11 cellular contexts compared by ENCODE assay signal in genomic region chrX:24167719-24168472, GRCh38. TPM values are rescaled to one million over a fixed set of nuclear protein-coding genes. Genes with fewer than 3 reads are reported as not detected.
A peak's percentile ranks its signal among the peaks of the same experiment; 100 is the strongest.
DNase-seq lines count a peak whose midpoint lies in the region; ATAC-seq, FAIRE-seq and TF ChIP-seq lines count a peak whose summit lies in the region.
"Had no signal": no experiment of that assay in that cellular context is flagged by ENCODE, and none has a peak within 500 bp of the region (broad histone marks: within the 10 kb centered on the region; RNA-seq: fewer than 3 reads in every experiment).

No MANE protein-coding gene starts in this region.

- CTCF ChIA-PET in CD8-positive, alpha-beta T cell (lab: Charles Lee): no interaction called here

- H3K4me1 ChIP-seq in CD8-positive, alpha-beta T cell (ENCODE audit: insufficient read depth, low read length): peaks cover 21% of the 10 kb centered on the region
- peaks cover 30% of the 10 kb centered on the region for H3K4me1 ChIP-seq in OCI-LY1 (ENCODE audit: insufficient read depth, low read length, severe bottlenecking)
- H3K4me1 ChIP-seq in pancreas: peaks cover 3 to 52% (median 38%) of the 10 kb centered on the region in 3 donors

- POLR2A ChIA-PET in CD8-positive, alpha-beta T cell (lab: Charles Lee): no interaction called here

- H3K27ac Mint-ChIP-seq in CD8-positive, alpha-beta T cell: peak overlapping the region; percentile 87
- H3K27ac Mint-ChIP-seq in chondrocyte (ENCODE audit: unreplicated experiment): peak overlapping the region; percentile 57

- no peaks in the 10 kb centered on the region for H3K9me3 ChIP-seq in CD8-positive, alpha-beta T cell (ENCODE audit: low read length)
- no peaks in the 10 kb centered on the region for H3K9me3 ChIP-seq in OCI-LY1 (ENCODE audit: low read length)
- no peaks in the 10 kb centered on the region for H3K9me3 ChIP-seq in pancreas
- H3K9me3 ChIP-seq: mucosa of descending colon had no signal

- H3K27ac ChIP-seq in CD8-positive, alpha-beta T cell (ENCODE audit: low read depth, low read length): no peak overlapping the region
- H3K27ac ChIP-seq in OCI-LY1 (ENCODE audit: low read depth, low read length, poor library complexity, severe bottlenecking) (peak overlapping the region; percentile 30), pancreas (no peak overlapping the region)

- H3K4me2 ChIP-seq in OCI-LY1 (ENCODE audit: low read length): no peak overlapping the region

- H3K9me2 ChIP-seq in OCI-LY1 (ENCODE audit: low read depth, low read length): no peaks in the 10 kb centered on the region

- H2AFZ ChIP-seq in OCI-LY1 (ENCODE audit: low read length): no peak overlapping the region

- H3F3A ChIP-seq in OCI-LY1 (ENCODE audit: insufficient read depth, low read length): no peaks in the 10 kb centered on the region

- no peaks in the 10 kb centered on the region for H3K36me3 ChIP-seq in CD8-positive, alpha-beta T cell (ENCODE audit: insufficient read depth, low read length)
- H3K36me3 ChIP-seq in OCI-LY1 (ENCODE audit: insufficient read depth, low read length) (peaks cover 9% of the 10 kb centered on the region), pancreas (peaks cover 0 to 6% (median 0%) of the 10 kb centered on the region in 3 donors)

- FAIRE-seq in pancreas (lab: Jason Lieb, UNC): no peak

- peaks cover 93% of the 10 kb centered on the region for H3K79me2 ChIP-seq in OCI-LY1 (ENCODE audit: insufficient read depth, low read length)

- ATAC-seq in CD8-positive, alpha-beta T cell: no peak
- ATAC-seq in GM19351 (IDR thresholded peaks at IDR 0.05; ENCODE audit: unreplicated experiment) (peak; percentile 48), GM18498 (IDR thresholded peaks at IDR 0.05; ENCODE audit: unreplicated experiment) (no peak), pancreas (no peak)
- ATAC-seq: mucosa of descending colon had no signal

- no peaks in the 10 kb centered on the region for H4K20me1 ChIP-seq in OCI-LY1 (ENCODE audit: insufficient read depth, low read length)

- intact Hi-C loops in CD8-positive, alpha-beta T cell (cut with DNase I, micrococcal nuclease): no loop called here
- intact Hi-C loops in pancreas (cut with DNase I): no loop called here

- H3K4me3 Mint-ChIP-seq in CD8-positive, alpha-beta T cell: peak overlapping the region; percentile 23
- H3K4me3 Mint-ChIP-seq in chondrocyte (ENCODE audit: unreplicated experiment): no peak overlapping the region

- H3K27me3 Mint-ChIP-seq in CD8-positive, alpha-beta T cell (ENCODE audit: low read depth): no peaks in the 10 kb centered on the region
- H3K27me3 Mint-ChIP-seq in chondrocyte (ENCODE audit: low read depth): no peaks in the 10 kb centered on the region

- H3K36me3 Mint-ChIP-seq in CD8-positive, alpha-beta T cell: peaks cover 25% of the 10 kb centered on the region
- H3K36me3 Mint-ChIP-seq in chondrocyte (ENCODE audit: low read depth): peaks cover 10% of the 10 kb centered on the region

- no peak for DNase-seq in CD8-positive, alpha-beta T cell
- no peak for DNase-seq in chondrocyte (ENCODE audit: low spot score)
- DNase-seq in GM03348 (ENCODE audit: low spot score): no peak
- DNase-seq in pancreas: no peak
- no peak for DNase-seq in SW480 (ENCODE audit: low spot score)
- DNase-seq: mucosa of descending colon; NCI-H510A treated with DMSO at 0.1 percent for 48 hours; stimulated activated CD4-positive, alpha-beta T cell treated with anti-CD3 and anti-CD28 coated beads, Interleukin-12 subunit alpha, Interleukin-12 subunit beta, amount 100 ng/mL, for 4 hours had no signal

- no peak for TF ChIP-seq CTCF in CD8-positive, alpha-beta T cell (IDR thresholded peaks at IDR 0.05)
- TF ChIP-seq CTCF in OCI-LY1 (IDR thresholded peaks at IDR 0.05; ENCODE audit: low read length) (no peak), chondrocyte (IDR thresholded peaks at IDR 0.05) (no peak), pancreas (IDR thresholded peaks at IDR 0.05) (no peak)

- H3K4me3 ChIP-seq in CD8-positive, alpha-beta T cell (ENCODE audit: low read depth, low read length): no peak overlapping the region
- no peak overlapping the region for H3K4me3 ChIP-seq in OCI-LY1 (ENCODE audit: low read depth, low read length, poor library complexity, severe bottlenecking)
- no peak overlapping the region for H3K4me3 ChIP-seq in pancreas
- H3K4me3 ChIP-seq: mucosa of descending colon had no signal

- H3K27me3 ChIP-seq in CD8-positive, alpha-beta T cell (ENCODE audit: insufficient read depth, low read length): no peaks in the 10 kb centered on the region
- H3K27me3 ChIP-seq in OCI-LY1 (ENCODE audit: insufficient read depth, low read length) (no peaks in the 10 kb centered on the region), pancreas (no peaks in the 10 kb centered on the region)

- H3K4me1 Mint-ChIP-seq in CD8-positive, alpha-beta T cell (ENCODE audit: low read depth): peaks cover 62% of the 10 kb centered on the region
- peaks cover 74% of the 10 kb centered on the region for H3K4me1 Mint-ChIP-seq in chondrocyte (ENCODE audit: low read depth)

- H3K9ac ChIP-seq in OCI-LY1 (ENCODE audit: low read length): no peak overlapping the region

- H3K9me3 Mint-ChIP-seq in CD8-positive, alpha-beta T cell: no peaks in the 10 kb centered on the region
- no peaks in the 10 kb centered on the region for H3K9me3 Mint-ChIP-seq in chondrocyte (ENCODE audit: low read depth)

RNA-seq across cellular contexts. Expression of gene ZFX, which starts 18.4 kb away (rescaled TPM):
- 10 to 100 TPM; 54.5 to 55.8 TPM for total RNA-seq in CD8-positive, alpha-beta T cell
- total RNA-seq in chondrocyte: 70.4 to 75.3 TPM (median 72.8 TPM) in 3 replicates
- total RNA-seq in pancreas: 10 to 100 TPM; 19.0 to 40.3 (median 26.4) TPM
- polyA plus RNA-seq in pancreas: 1 to 10 TPM; 4.4 to 8.8 TPM
